Comparison of ENCODE assay signal across 15 cellular contexts in the genomic region with DNA sequence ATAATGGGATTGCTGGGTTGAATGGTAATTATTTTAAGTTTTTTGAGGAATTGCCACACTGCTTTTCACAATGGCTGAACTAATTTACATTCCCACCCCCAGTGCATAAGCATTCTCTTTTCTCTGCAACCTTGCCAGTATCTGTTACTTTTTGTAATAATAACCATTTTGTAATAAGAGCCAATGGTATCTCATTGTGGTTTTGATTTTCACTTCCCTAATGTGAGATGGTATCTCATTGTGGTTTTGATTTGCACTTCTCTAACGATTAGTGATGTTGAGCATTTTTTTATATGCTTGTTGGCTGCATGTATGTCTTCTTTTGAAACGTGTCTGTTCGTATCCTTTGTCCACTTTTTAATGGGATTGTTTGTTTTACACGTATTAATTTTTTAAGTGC.
"Had no signal": no experiment of that assay in that cellular context is flagged by ENCODE, and none has a peak within 500 bp of the region (broad histone marks: within the 10 kb centered on the region; RNA-seq: fewer than 3 reads in every experiment).

No MANE protein-coding gene starts in this region.

- ATAC-seq: esophagus mucosa, left lung, sciatic nerve, WTC11 had no signal

- H3K27me3 ChIP-seq: cardiac muscle cell, colonic mucosa, left lung, ovary, spleen had no signal

- FAIRE-seq: keratinocyte had no signal

- H3K9me3 ChIP-seq: colonic mucosa, left lung, ovary, spleen had no signal

- H3K36me3 ChIP-seq: cardiac muscle cell, colonic mucosa, left lung, ovary, spleen had no signal

- H3K27ac ChIP-seq: cardiac muscle cell, colonic mucosa, left lung, ovary, spleen had no signal

- DNase-seq: activated CD4-positive, alpha-beta memory T cell treated with anti-CD3 and anti-CD28 coated beads, Interleukin-2, amount 10 ng/mL, durations not matched to agents 7 days and 5 days; activated CD4-positive, alpha-beta T cell treated with anti-CD3 and anti-CD28 coated beads for 4 hours; activated naive CD4-positive, alpha-beta T cell treated with anti-CD3 and anti-CD28 coated beads, Interleukin-2, amount 50 U/mL, for 16 hours; activated T-cell treated with anti-CD3 and anti-CD28 coated beads, Interleukin-2, amount 50 U/mL, for 24 hours; colonic mucosa; left lung; mammary epithelial cell; naive B cell; ovary; spleen had no signal

- H3K4me1 ChIP-seq: colonic mucosa, left lung, spleen had no signal

- H3K4me3 ChIP-seq: cardiac muscle cell, colonic mucosa, left lung, ovary, spleen had no signal
